In the genomic region with DNA sequence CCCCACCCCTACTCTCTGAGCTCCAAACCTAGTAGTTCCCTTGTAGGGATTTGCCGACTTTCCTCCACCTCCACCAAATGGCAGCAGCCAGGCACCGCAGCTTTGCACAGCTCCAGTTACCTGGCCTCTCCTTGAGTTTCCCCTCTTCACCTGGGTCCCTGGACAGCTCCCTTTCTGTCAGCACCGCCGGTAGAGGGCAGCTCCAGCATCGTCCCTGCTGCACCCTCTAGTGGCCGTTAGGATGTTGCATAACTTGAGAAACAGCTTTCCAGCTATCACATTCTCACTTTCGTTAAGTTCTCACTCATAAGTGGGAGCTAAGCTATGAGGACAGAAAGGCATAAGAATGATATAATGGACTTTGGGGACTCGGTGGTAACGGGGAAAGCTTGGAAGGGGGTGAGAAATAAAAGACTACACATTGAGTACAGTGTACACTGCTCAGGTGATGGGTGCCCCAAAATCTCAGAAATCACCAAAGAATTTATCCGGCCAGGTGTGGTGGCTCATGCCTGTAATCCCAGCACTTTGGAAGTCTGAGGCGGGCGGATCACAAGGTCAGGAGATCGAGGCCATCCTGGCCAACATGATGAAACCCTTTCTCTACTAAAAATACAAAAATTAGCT, we compare ENCODE assay signal across 1 cellular context.
TF ChIP-seq lines count a peak whose summit lies in the region.

No MANE protein-coding gene starts in this region.

TF ChIP-seq in HepG2, 621 proteins besides CTCF, POLR2A, EP300 and RAD21 (continued from another document and continues in another):
- TF ChIP-seq, protein P1, sequence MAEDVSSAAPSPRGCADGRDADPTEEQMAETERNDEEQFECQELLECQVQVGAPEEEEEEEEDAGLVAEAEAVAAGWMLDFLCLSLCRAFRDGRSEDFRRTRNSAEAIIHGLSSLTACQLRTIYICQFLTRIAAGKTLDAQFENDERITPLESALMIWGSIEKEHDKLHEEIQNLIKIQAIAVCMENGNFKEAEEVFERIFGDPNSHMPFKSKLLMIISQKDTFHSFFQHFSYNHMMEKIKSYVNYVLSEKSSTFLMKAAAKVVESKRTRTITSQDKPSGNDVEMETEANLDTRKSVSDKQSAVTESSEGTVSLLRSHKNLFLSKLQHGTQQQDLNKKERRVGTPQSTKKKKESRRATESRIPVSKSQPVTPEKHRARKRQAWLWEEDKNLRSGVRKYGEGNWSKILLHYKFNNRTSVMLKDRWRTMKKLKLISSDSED (CRISPR knock-in tag; IDR thresholded peaks at IDR 0.05): no peak
- TF ChIP-seq, protein P2, sequence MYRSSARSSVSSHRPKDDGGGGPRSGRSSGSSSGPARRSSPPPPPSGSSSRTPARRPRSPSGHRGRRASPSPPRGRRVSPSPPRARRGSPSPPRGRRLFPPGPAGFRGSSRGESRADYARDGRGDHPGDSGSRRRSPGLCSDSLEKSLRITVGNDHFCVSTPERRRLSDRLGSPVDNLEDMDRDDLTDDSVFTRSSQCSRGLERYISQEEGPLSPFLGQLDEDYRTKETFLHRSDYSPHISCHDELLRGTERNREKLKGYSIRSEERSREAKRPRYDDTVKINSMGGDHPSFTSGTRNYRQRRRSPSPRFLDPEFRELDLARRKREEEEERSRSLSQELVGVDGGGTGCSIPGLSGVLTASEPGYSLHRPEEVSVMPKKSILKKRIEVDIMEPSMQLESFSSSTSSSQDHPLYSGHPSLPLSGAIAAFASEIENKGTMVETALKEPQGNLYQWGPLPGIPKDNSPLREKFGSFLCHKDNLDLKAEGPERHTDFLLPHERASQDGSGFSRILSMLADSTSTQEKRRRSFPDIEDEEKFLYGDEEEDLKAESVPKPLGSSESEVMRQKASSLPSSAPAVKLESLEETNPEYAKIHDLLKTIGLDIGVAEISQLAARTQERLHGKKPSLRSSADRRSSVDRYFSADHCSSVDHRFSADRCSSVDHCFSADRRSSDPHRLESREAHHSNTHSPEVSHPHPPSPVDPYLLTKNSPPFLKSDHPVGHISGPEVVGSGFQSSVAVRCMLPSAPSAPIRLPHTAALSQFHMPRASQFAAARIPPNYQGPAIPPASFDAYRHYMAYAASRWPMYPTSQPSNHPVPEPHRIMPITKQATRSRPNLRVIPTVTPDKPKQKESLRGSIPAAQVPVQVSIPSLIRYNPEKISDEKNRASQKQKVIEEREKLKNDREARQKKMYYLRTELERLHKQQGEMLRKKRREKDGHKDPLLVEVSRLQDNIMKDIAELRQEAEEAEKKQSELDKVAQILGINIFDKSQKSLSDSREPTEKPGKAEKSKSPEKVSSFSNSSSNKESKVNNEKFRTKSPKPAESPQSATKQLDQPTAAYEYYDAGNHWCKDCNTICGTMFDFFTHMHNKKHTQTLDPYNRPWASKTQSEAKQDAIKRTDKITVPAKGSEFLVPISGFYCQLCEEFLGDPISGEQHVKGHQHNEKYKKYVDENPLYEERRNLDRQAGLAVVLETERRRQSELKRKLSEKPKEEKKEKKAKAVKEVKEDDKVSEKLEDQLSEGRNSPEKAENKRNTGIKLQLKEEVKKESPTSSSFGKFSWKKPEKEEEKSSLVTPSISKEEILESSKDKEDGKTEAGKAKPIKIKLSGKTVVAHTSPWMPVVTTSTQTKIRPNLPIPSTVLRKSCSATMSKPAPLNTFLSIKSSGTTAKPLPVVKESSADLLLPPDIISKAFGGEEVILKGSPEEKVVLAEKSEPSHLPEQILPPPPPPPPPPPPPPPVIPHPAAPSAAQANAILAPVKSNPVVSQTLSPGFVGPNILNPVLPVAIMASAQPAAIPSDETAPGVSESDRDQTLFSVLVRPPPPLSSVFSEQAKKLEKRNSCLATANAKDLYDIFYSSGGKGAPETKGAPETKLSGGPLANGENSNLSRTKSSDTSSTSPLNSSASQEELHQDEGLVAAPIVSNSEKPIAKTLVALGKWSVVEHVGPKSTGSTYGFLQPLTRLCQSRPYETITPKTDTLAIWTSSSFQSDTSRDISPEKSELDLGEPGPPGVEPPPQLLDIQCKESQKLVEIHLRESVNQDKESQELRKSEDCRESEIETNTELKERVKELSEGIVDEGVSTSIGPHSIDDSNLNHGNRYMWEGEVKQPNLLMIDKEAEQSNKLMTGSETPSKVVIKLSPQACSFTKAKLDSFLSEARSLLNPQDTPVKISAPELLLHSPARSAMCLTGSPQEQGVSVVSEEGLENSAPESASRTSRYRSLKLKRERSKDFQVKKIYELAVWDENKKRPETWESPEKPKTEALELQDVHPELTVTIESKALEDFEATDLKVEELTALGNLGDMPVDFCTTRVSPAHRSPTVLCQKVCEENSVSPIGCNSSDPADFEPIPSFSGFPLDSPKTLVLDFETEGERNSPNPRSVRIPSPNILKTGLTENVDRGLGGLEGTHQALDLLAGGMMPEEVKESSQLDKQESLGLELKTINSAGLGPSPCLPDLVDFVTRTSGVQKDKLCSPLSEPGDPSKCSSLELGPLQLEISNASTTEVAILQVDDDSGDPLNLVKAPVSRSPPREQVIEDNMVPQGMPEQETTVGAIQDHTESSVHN (CRISPR knock-in tag; IDR thresholded peaks at IDR 0.05): no peak
- TF ChIP-seq SMAD3 (CRISPR knock-in tag; IDR thresholded peaks at IDR 0.05) (peak; percentile 67; the same call in 1 of the 2 replicates), ZNF20 (CRISPR knock-in tag; IDR thresholded peaks at IDR 0.05) (no peak), ZSCAN21 (CRISPR knock-in tag; IDR thresholded peaks at IDR 0.05; ENCODE audit: borderline replicate concordance) (0 out of 2 replicates have a peak, but pooled peaks have one; percentile 27), ZNF816 (CRISPR knock-in tag; IDR thresholded peaks at IDR 0.05; ENCODE audit: borderline replicate concordance) (no peak), SALL1 (CRISPR knock-in tag; IDR thresholded peaks at IDR 0.05) (peak; percentile 70), NFE2L1 (CRISPR knock-in tag; IDR thresholded peaks at IDR 0.05; ENCODE audit: borderline replicate concordance) (no peak), RARG (CRISPR knock-in tag; IDR thresholded peaks at IDR 0.05; ENCODE audit: low read depth) (no peak), ZEB1 (IDR thresholded peaks at IDR 0.05; ENCODE audit: insufficient replicate concordance, low read depth) (no peak), ZKSCAN1 (IDR thresholded peaks at IDR 0.05; ENCODE audit: low read length) (no peak), NFKB2 (CRISPR knock-in tag; IDR thresholded peaks at IDR 0.05; ENCODE audit: borderline replicate concordance) (no peak), ZNF124 (CRISPR knock-in tag; IDR thresholded peaks at IDR 0.05) (peak; percentile 56; the same call in 1 of the 2 replicates), NCOA1 (CRISPR knock-in tag; IDR thresholded peaks at IDR 0.05) (no peak), HDAC2 (CRISPR knock-in tag; IDR thresholded peaks at IDR 0.05) (peak; percentile 55; the same call in 1 of the 2 replicates), ARID2 (CRISPR knock-in tag; IDR thresholded peaks at IDR 0.05; ENCODE audit: borderline replicate concordance) (no peak), TOPORS (CRISPR knock-in tag; IDR thresholded peaks at IDR 0.05) (no peak)
- TF ChIP-seq, protein P3, sequence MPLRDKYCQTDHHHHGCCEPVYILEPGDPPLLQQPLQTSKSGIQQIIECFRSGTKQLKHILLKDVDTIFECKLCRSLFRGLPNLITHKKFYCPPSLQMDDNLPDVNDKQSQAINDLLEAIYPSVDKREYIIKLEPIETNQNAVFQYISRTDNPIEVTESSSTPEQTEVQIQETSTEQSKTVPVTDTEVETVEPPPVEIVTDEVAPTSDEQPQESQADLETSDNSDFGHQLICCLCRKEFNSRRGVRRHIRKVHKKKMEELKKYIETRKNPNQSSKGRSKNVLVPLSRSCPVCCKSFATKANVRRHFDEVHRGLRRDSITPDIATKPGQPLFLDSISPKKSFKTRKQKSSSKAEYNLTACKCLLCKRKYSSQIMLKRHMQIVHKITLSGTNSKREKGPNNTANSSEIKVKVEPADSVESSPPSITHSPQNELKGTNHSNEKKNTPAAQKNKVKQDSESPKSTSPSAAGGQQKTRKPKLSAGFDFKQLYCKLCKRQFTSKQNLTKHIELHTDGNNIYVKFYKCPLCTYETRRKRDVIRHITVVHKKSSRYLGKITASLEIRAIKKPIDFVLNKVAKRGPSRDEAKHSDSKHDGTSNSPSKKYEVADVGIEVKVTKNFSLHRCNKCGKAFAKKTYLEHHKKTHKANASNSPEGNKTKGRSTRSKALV (CRISPR knock-in tag; IDR thresholded peaks at IDR 0.05): no peak
- TF ChIP-seq, protein P4, sequence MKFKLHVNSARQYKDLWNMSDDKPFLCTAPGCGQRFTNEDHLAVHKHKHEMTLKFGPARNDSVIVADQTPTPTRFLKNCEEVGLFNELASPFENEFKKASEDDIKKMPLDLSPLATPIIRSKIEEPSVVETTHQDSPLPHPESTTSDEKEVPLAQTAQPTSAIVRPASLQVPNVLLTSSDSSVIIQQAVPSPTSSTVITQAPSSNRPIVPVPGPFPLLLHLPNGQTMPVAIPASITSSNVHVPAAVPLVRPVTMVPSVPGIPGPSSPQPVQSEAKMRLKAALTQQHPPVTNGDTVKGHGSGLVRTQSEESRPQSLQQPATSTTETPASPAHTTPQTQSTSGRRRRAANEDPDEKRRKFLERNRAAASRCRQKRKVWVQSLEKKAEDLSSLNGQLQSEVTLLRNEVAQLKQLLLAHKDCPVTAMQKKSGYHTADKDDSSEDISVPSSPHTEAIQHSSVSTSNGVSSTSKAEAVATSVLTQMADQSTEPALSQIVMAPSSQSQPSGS (CRISPR knock-in tag; IDR thresholded peaks at IDR 0.05): no peak
- TF ChIP-seq, protein P5, sequence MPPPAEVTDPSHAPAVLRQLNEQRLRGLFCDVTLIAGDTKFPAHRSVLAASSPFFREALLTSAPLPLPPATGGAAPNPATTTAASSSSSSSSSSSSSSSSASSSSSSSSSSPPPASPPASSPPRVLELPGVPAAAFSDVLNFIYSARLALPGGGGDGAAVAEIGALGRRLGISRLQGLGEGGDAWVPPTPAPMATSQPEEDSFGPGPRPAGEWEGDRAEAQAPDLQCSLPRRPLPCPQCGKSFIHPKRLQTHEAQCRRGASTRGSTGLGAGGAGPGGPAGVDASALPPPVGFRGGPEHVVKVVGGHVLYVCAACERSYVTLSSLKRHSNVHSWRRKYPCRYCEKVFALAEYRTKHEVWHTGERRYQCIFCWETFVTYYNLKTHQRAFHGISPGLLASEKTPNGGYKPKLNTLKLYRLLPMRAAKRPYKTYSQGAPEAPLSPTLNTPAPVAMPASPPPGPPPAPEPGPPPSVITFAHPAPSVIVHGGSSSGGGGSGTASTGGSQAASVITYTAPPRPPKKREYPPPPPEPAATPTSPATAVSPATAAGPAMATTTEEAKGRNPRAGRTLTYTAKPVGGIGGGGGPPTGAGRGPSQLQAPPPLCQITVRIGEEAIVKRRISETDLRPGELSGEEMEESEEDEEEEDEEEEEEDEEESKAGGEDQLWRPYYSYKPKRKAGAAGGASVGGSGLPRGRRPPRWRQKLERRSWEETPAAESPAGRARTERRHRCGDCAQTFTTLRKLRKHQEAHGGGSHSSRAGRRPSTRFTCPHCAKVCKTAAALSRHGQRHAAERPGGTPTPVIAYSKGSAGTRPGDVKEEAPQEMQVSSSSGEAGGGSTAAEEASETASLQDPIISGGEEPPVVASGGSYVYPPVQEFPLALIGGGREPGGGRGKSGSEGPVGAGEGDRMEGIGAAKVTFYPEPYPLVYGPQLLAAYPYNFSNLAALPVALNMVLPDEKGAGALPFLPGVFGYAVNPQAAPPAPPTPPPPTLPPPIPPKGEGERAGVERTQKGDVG (CRISPR knock-in tag; IDR thresholded peaks at IDR 0.05; ENCODE audit: borderline replicate concordance): no peak
- TF ChIP-seq, protein P6, sequence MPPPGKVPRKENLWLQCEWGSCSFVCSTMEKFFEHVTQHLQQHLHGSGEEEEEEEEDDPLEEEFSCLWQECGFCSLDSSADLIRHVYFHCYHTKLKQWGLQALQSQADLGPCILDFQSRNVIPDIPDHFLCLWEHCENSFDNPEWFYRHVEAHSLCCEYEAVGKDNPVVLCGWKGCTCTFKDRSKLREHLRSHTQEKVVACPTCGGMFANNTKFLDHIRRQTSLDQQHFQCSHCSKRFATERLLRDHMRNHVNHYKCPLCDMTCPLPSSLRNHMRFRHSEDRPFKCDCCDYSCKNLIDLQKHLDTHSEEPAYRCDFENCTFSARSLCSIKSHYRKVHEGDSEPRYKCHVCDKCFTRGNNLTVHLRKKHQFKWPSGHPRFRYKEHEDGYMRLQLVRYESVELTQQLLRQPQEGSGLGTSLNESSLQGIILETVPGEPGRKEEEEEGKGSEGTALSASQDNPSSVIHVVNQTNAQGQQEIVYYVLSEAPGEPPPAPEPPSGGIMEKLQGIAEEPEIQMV (CRISPR knock-in tag; IDR thresholded peaks at IDR 0.05; ENCODE audit: low read depth): no peak
- TF ChIP-seq, protein P7, sequence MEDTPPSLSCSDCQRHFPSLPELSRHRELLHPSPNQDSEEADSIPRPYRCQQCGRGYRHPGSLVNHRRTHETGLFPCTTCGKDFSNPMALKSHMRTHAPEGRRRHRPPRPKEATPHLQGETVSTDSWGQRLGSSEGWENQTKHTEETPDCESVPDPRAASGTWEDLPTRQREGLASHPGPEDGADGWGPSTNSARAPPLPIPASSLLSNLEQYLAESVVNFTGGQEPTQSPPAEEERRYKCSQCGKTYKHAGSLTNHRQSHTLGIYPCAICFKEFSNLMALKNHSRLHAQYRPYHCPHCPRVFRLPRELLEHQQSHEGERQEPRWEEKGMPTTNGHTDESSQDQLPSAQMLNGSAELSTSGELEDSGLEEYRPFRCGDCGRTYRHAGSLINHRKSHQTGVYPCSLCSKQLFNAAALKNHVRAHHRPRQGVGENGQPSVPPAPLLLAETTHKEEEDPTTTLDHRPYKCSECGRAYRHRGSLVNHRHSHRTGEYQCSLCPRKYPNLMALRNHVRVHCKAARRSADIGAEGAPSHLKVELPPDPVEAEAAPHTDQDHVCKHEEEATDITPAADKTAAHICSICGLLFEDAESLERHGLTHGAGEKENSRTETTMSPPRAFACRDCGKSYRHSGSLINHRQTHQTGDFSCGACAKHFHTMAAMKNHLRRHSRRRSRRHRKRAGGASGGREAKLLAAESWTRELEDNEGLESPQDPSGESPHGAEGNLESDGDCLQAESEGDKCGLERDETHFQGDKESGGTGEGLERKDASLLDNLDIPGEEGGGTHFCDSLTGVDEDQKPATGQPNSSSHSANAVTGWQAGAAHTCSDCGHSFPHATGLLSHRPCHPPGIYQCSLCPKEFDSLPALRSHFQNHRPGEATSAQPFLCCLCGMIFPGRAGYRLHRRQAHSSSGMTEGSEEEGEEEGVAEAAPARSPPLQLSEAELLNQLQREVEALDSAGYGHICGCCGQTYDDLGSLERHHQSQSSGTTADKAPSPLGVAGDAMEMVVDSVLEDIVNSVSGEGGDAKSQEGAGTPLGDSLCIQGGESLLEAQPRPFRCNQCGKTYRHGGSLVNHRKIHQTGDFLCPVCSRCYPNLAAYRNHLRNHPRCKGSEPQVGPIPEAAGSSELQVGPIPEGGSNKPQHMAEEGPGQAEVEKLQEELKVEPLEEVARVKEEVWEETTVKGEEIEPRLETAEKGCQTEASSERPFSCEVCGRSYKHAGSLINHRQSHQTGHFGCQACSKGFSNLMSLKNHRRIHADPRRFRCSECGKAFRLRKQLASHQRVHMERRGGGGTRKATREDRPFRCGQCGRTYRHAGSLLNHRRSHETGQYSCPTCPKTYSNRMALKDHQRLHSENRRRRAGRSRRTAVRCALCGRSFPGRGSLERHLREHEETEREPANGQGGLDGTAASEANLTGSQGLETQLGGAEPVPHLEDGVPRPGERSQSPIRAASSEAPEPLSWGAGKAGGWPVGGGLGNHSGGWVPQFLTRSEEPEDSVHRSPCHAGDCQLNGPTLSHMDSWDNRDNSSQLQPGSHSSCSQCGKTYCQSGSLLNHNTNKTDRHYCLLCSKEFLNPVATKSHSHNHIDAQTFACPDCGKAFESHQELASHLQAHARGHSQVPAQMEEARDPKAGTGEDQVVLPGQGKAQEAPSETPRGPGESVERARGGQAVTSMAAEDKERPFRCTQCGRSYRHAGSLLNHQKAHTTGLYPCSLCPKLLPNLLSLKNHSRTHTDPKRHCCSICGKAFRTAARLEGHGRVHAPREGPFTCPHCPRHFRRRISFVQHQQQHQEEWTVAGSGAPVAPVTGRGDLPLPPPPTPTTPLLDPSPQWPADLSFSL (CRISPR knock-in tag; IDR thresholded peaks at IDR 0.05): no peak
